2 cellular contexts compared by ENCODE assay signal in genomic region chr15:72491768-72492167, GRCh38.
TF ChIP-seq lines count a peak whose summit lies in the region.

No MANE protein-coding gene starts in this region.

TF ChIP-seq in K562, 482 proteins besides CTCF, POLR2A, EP300 and RAD21:
- no peak for TF ChIP-seq PKNOX1 (IDR thresholded peaks at IDR 0.05)
- no peak for TF ChIP-seq ETS1 (conservative IDR thresholded peaks at IDR 0.05; ENCODE audit: control insufficient read depth, low read depth, low read length)
- TF ChIP-seq KLF13 (tag; IDR thresholded peaks at IDR 0.05; ENCODE audit: borderline replicate concordance, low read depth): no peak
- no peak for TF ChIP-seq CC2D1A (IDR thresholded peaks at IDR 0.05)
- TF ChIP-seq ZNF324 (CRISPR knock-in tag; IDR thresholded peaks at IDR 0.05): no peak
- TF ChIP-seq ZNF318 (IDR thresholded peaks at IDR 0.05; ENCODE audit: borderline replicate concordance in 1 of 2, low read depth in 1 of 2): no peak
- no peak for TF ChIP-seq ZNF764 (CRISPR knock-in tag; IDR thresholded peaks at IDR 0.05; ENCODE audit: low read depth)
- no peak for TF ChIP-seq NR2C2 (CRISPR knock-in tag; IDR thresholded peaks at IDR 0.05)
- no peak for TF ChIP-seq NR2C2 (tag; IDR thresholded peaks at IDR 0.05)
- no peak for TF ChIP-seq ARHGAP35 (IDR thresholded peaks at IDR 0.05; ENCODE audit: partially characterized antibody)
- no peak for TF ChIP-seq FOXJ2 (tag; IDR thresholded peaks at IDR 0.05)
- TF ChIP-seq TRIM28 (IDR thresholded peaks at IDR 0.05): no peak
- TF ChIP-seq ZNF140 (CRISPR knock-in tag; IDR thresholded peaks at IDR 0.05): no peak
- no peak for TF ChIP-seq COPS2 (conservative IDR thresholded peaks at IDR 0.05)
- TF ChIP-seq ZNF449 (CRISPR knock-in tag; IDR thresholded peaks at IDR 0.05): no peak
TF ChIP-seq in K562: peak in this region for 0.

TF ChIP-seq in GM23338, 12 proteins besides CTCF, POLR2A, EP300 and RAD21:
- TF ChIP-seq ZNF114 (CRISPR knock-in tag; IDR thresholded peaks at IDR 0.05) (no peak), STAT1 (IDR thresholded peaks at IDR 0.05; ENCODE audit: unreplicated experiment) (no peak), NANOG (IDR thresholded peaks at IDR 0.05; ENCODE audit: borderline replicate concordance) (no peak), POLR2AphosphoS5 (IDR thresholded peaks at IDR 0.05; ENCODE audit: low read depth) (no peak), CREB1 (CRISPR knock-in tag; IDR thresholded peaks at IDR 0.05; ENCODE audit: low read depth) (no peak), EZH2phosphoT487 (IDR thresholded peaks at IDR 0.05; ENCODE audit: unreplicated experiment) (no peak), EZH2 (IDR thresholded peaks at IDR 0.05; ENCODE audit: low read depth, unreplicated experiment) (no peak), REST (IDR thresholded peaks at IDR 0.05; ENCODE audit: unreplicated experiment) (no peak), ZNF462 (CRISPR knock-in tag; IDR thresholded peaks at IDR 0.05) (no peak), ZNF331 (CRISPR knock-in tag; IDR thresholded peaks at IDR 0.05; ENCODE audit: low read depth) (no peak)
